Comparison of ENCODE assay signal across 8 cellular contexts in the genomic region with DNA sequence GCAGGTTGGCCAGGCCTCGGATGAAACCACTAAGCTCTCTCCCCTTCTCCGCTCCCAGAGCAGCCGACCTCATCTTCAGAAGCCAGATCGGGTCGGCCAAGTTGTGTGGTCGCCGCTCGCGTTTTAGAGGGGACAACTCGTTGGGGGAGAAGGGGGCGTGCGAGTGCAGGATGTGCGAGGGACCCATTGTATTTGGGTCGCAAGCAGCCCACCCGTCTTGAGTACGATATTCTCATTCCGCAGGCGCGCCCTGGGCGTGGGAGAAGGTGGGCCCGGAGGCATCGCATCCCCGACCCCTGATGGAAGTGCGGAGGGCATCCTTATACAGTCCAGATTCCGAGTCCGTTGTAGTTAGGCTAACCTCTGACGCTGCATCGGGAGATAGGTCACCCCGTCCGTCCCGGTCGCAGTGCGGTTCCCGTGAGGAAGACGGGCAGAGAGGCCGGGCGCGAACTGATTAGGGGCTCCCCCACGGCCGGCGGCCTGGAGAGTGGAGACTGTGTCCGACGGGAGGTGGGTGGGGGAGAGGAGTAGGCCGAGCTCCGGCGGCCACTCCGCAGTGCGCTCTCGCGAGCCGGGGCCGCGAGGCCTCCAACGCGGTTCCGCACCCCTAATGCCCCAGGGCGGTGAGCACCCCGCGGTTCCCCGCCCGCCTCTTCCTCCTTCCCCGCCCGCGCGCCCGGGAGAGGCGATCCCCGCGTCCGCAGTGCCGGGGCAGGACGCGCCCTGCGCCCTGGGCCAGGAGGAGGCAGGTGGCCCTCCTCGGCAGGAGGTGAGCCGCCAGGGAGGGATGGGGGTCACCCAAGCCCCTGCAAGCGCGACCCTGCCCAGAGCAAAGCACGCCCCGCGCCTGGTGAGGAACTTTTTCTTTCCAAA. TPM values are rescaled to one million over a fixed set of nuclear protein-coding genes. Genes with fewer than 3 reads are reported as not detected.
DNase-seq lines count a peak whose midpoint lies in the region; ATAC-seq and TF ChIP-seq lines count a peak whose summit lies in the region.

No MANE protein-coding gene starts in this region.

- peaks cover 10 to 43% of the 10 kb centered on the region in 2 donors for H3K4me1 ChIP-seq in left lung

- peak overlapping the region; percentile 20 to 36 for H3K27ac ChIP-seq in left lung

- intact Hi-C loops in activated CD4-positive, alpha-beta T cell treated with anti-CD3 and anti-CD28 coated beads, Interleukin-2, amount 10 ng/mL, durations not matched to agents 24 days and 14 days (cut with micrococcal nuclease), result loop anchor here (2.0 to 10.0 kb wide), 4 partner anchors 57 to 1379 kb away; a partner anchor contains a TSS
- intact Hi-C loops in left lung (cut with DNase I), result no loop called here

- peak; percentile 67 for DNase-seq in activated CD4-positive, alpha-beta T cell treated with anti-CD3 and anti-CD28 coated beads, Interleukin-2, amount 10 ng/mL, durations not matched to agents 24 days and 14 days
- no peak for DNase-seq in activated CD4-positive, alpha-beta T cell treated with anti-CD3 and anti-CD28 coated beads, Interleukin-2, amount 50 U/mL, for 4 hours
- DNase-seq in left lung, result peak; percentile 33 to 83
- peak in 1 of 2 donors; percentile 12 for DNase-seq in stimulated activated naive CD8-positive, alpha-beta T cell treated with anti-CD3 and anti-CD28 coated beads, Interleukin-15, amount 100 ng/mL, for 72 hours
- no peak for DNase-seq in glomerular visceral epithelial cell (ENCODE audit: extremely low spot score)
- no peak for DNase-seq in NCI-H69 (lab: John Stamatoyannopoulos, UW)

- H3K4me3 Mint-ChIP-seq in activated CD4-positive, alpha-beta T cell treated with anti-CD3 and anti-CD28 coated beads, Interleukin-2, amount 10 ng/mL, durations not matched to agents 24 days and 14 days, result peak overlapping the region; percentile 32
- peak overlapping the region; percentile 42 for H3K4me3 Mint-ChIP-seq in activated T-helper 17 cell treated with anti-CD3 and anti-CD28 coated beads, Interleukin-2, amount 50 U/mL, for 72 hours
- peak overlapping the region; percentile 46 to 66 for H3K4me3 Mint-ChIP-seq in stimulated activated naive CD8-positive, alpha-beta T cell treated with anti-CD3 and anti-CD28 coated beads, Interleukin-15, amount 100 ng/mL, for 72 hours

- peaks cover 75 to 100% of the 10 kb centered on the region in 2 donors for H3K27me3 ChIP-seq in left lung

- H3K4me3 ChIP-seq in left lung, result peak overlapping the region; percentile 42 to 57

- no peak for ATAC-seq in activated T-helper 17 cell treated with anti-CD3 and anti-CD28 coated beads, Interleukin-2, amount 50 U/mL, for 72 hours (replicated peaks)
- ATAC-seq in left lung (peak; percentile 16), HG03039 (IDR thresholded peaks at IDR 0.05; ENCODE audit: unreplicated experiment) (no peak)
- peak; percentile 29 for ATAC-seq in stimulated activated naive CD8-positive, alpha-beta T cell treated with anti-CD3 and anti-CD28 coated beads, Interleukin-15, amount 100 ng/mL, for 72 hours

- H3K9me3 ChIP-seq in left lung, result no peaks in the 10 kb centered on the region

- peaks cover 8% of the 10 kb centered on the region for H3K9me3 Mint-ChIP-seq in activated CD4-positive, alpha-beta T cell treated with anti-CD3 and anti-CD28 coated beads, Interleukin-2, amount 10 ng/mL, durations not matched to agents 24 days and 14 days
- no peaks in the 10 kb centered on the region for H3K9me3 Mint-ChIP-seq in activated T-helper 17 cell treated with anti-CD3 and anti-CD28 coated beads, Interleukin-2, amount 50 U/mL, for 72 hours
- no peaks in the 10 kb centered on the region for H3K9me3 Mint-ChIP-seq in stimulated activated naive CD8-positive, alpha-beta T cell treated with anti-CD3 and anti-CD28 coated beads, Interleukin-15, amount 100 ng/mL, for 72 hours

- H3K27ac Mint-ChIP-seq in activated CD4-positive, alpha-beta T cell treated with anti-CD3 and anti-CD28 coated beads, Interleukin-2, amount 10 ng/mL, durations not matched to agents 24 days and 14 days, result no peak overlapping the region
- H3K27ac Mint-ChIP-seq in activated T-helper 17 cell treated with anti-CD3 and anti-CD28 coated beads, Interleukin-2, amount 50 U/mL, for 72 hours, result no peak overlapping the region
- H3K27ac Mint-ChIP-seq in stimulated activated naive CD8-positive, alpha-beta T cell treated with anti-CD3 and anti-CD28 coated beads, Interleukin-15, amount 100 ng/mL, for 72 hours, result no peak overlapping the region

- peaks cover 20% of the 10 kb centered on the region for H3K4me1 Mint-ChIP-seq in activated CD4-positive, alpha-beta T cell treated with anti-CD3 and anti-CD28 coated beads, Interleukin-2, amount 10 ng/mL, durations not matched to agents 24 days and 14 days
- peaks cover 18% of the 10 kb centered on the region for H3K4me1 Mint-ChIP-seq in activated T-helper 17 cell treated with anti-CD3 and anti-CD28 coated beads, Interleukin-2, amount 50 U/mL, for 72 hours
- H3K4me1 Mint-ChIP-seq in stimulated activated naive CD8-positive, alpha-beta T cell treated with anti-CD3 and anti-CD28 coated beads, Interleukin-15, amount 100 ng/mL, for 72 hours, result peaks cover 50% of the 10 kb centered on the region

- TF ChIP-seq CTCF in left lung (IDR thresholded peaks at IDR 0.05), result no peak

- peaks cover 5% of the 10 kb centered on the region for H3K36me3 Mint-ChIP-seq in activated CD4-positive, alpha-beta T cell treated with anti-CD3 and anti-CD28 coated beads, Interleukin-2, amount 10 ng/mL, durations not matched to agents 24 days and 14 days (ENCODE audit: low read depth)
- peaks cover 20% of the 10 kb centered on the region for H3K36me3 Mint-ChIP-seq in activated T-helper 17 cell treated with anti-CD3 and anti-CD28 coated beads, Interleukin-2, amount 50 U/mL, for 72 hours (ENCODE audit: low read depth)

- H3K27me3 Mint-ChIP-seq in activated CD4-positive, alpha-beta T cell treated with anti-CD3 and anti-CD28 coated beads, Interleukin-2, amount 10 ng/mL, durations not matched to agents 24 days and 14 days, result peaks cover 73% of the 10 kb centered on the region
- H3K27me3 Mint-ChIP-seq in activated T-helper 17 cell treated with anti-CD3 and anti-CD28 coated beads, Interleukin-2, amount 50 U/mL, for 72 hours, result peaks cover 62% of the 10 kb centered on the region
- H3K27me3 Mint-ChIP-seq in stimulated activated naive CD8-positive, alpha-beta T cell treated with anti-CD3 and anti-CD28 coated beads, Interleukin-15, amount 100 ng/mL, for 72 hours, result peaks cover 96% of the 10 kb centered on the region

- H3K36me3 ChIP-seq in left lung, result no peaks in the 10 kb centered on the region

RNA-seq across cellular contexts. Expression of a gene that starts 1.6 kb away (rescaled TPM):
- 0.09 TPM in 1 of 2 replicates, not detected in the other for total RNA-seq in activated CD4-positive, alpha-beta T cell treated with anti-CD3 and anti-CD28 coated beads, Interleukin-2, amount 10 ng/mL, durations not matched to agents 24 days and 14 days
- under 1 TPM in 1 of 2 donors, not detected in 1; 0.19 TPM for total RNA-seq in activated T-helper 17 cell treated with anti-CD3 and anti-CD28 coated beads, Interleukin-2, amount 50 U/mL, for 72 hours
- 1 to 10 TPM; 2.8 to 5.1 TPM for total RNA-seq in left lung

RNA-seq across cellular contexts. Expression of a gene that starts 56.7 kb away (rescaled TPM):
- not detected in 2 replicates for total RNA-seq in activated CD4-positive, alpha-beta T cell treated with anti-CD3 and anti-CD28 coated beads, Interleukin-2, amount 10 ng/mL, durations not matched to agents 24 days and 14 days
- total RNA-seq in activated T-helper 17 cell treated with anti-CD3 and anti-CD28 coated beads, Interleukin-2, amount 50 U/mL, for 72 hours, result not detected
- total RNA-seq in left lung, result 1 to 10 TPM; 3.3 to 6.2 TPM

Comparison
In these comparisons a context has a peak if more than half of its experiments do, and no peak if none do; other contexts are left out.
1. DNase-seq: peak in activated CD4-positive, alpha-beta T cell treated with anti-CD3 and anti-CD28 coated beads, Interleukin-2, amount 10 ng/mL, durations not matched to agents 24 days and 14 days (single experiment) and left lung (2 of 2); none in activated CD4-positive, alpha-beta T cell treated with anti-CD3 and anti-CD28 coated beads, Interleukin-2, amount 50 U/mL, for 4 hours (0 of 2), glomerular visceral epithelial cell (single experiment) and NCI-H69 (single experiment).
2. ATAC-seq: peak in left lung (single experiment) and stimulated activated naive CD8-positive, alpha-beta T cell treated with anti-CD3 and anti-CD28 coated beads, Interleukin-15, amount 100 ng/mL, for 72 hours (single experiment); none in activated T-helper 17 cell treated with anti-CD3 and anti-CD28 coated beads, Interleukin-2, amount 50 U/mL, for 72 hours (single experiment) and HG03039 (single experiment).
3. Peak in every context shown above with its lines, with median percentiles within 50 percentile points of each other: H3K4me3 Mint-ChIP-seq.